Comparison of ENCODE assay signal across 11 cellular contexts in genomic region chr5:145056805-145057204, GRCh38.
DNase-seq lines count a peak whose midpoint lies in the region; ATAC-seq and TF ChIP-seq lines count a peak whose summit lies in the region.
"Had no signal": no experiment of that assay in that cellular context is flagged by ENCODE, and none has a peak within 500 bp of the region (broad histone marks: within the 10 kb centered on the region; RNA-seq: fewer than 3 reads in every experiment).

No MANE protein-coding gene starts in this region.

- no peaks in the 10 kb centered on the region for H3K4me1 ChIP-seq in hepatocyte (ENCODE audit: insufficient read depth)
- no peaks in the 10 kb centered on the region for H3K4me1 ChIP-seq in suprapubic skin
- H3K4me1 ChIP-seq: BLaER1 treated with 17β-estradiol and CSF1 and Interleukin-3, amounts not matched to agents 10 nM and 100 nM had no signal

- H2AFZ ChIP-seq in hepatocyte = no peak overlapping the region

- no peak for TF ChIP-seq EP300 in suprapubic skin (IDR thresholded peaks at IDR 0.05)

- H3K4me2 ChIP-seq in hepatocyte = no peak overlapping the region
- H3K4me2 ChIP-seq: BLaER1 treated with 17β-estradiol and CSF1 and Interleukin-3, amounts not matched to agents 10 nM and 100 nM had no signal

- DNase-seq in AG09309 (ENCODE audit: low read depth) (peak; percentile 3), amniotic epithelial cell (ENCODE audit: low read depth) (peak; percentile 23), hepatocyte (ENCODE audit: low spot score) (no peak), omental fat pad (ENCODE audit: low spot score) (no peak), NCI-H2196 (lab: John Stamatoyannopoulos, UW; ENCODE audit: unreplicated experiment) (no peak), suprapubic skin (ENCODE audit: low spot score in 2 of 2) (no peak)
- DNase-seq: nephron progenitor cell, T1000 had no signal

- 75% methylated on average over 5 of the region's 5 CpGs for WGBS in hepatocyte (ENCODE audit: low lambda C conversion rate, missing lambda C conversion rate)
- WGBS in suprapubic skin = 50% methylated on average over 5 of the region's 5 CpGs

- ATAC-seq in GM19372 (IDR thresholded peaks at IDR 0.05; ENCODE audit: low read depth, unreplicated experiment) = peak; percentile 60
- ATAC-seq in HG03060 (IDR thresholded peaks at IDR 0.05; ENCODE audit: low read depth, unreplicated experiment) = peak; percentile 100
- ATAC-seq in omental fat pad (ENCODE audit: low FRiP score) = no peak

- no peaks in the 10 kb centered on the region for H3K79me2 ChIP-seq in hepatocyte

- H3K27ac ChIP-seq in hepatocyte (no peak overlapping the region), suprapubic skin (no peak overlapping the region)
- H3K27ac ChIP-seq: BLaER1 treated with 17β-estradiol and CSF1 and Interleukin-3, amounts not matched to agents 10 nM and 100 nM had no signal

- TF ChIP-seq CTCF in AG09309 (IDR thresholded peaks at IDR 0.05; ENCODE audit: control insufficient read depth, insufficient read depth, low read depth, low read length, missing control alignments) = no peak
- no peak for TF ChIP-seq CTCF in hepatocyte (IDR thresholded peaks at IDR 0.05; ENCODE audit: poor library complexity)
- no peak for TF ChIP-seq CTCF in omental fat pad (IDR thresholded peaks at IDR 0.05)
- no peak for TF ChIP-seq CTCF in suprapubic skin (IDR thresholded peaks at IDR 0.05)

- no peaks in the 10 kb centered on the region for H3K9me2 ChIP-seq in hepatocyte (replicated peaks; ENCODE audit: insufficient read depth)

- no peaks in the 10 kb centered on the region for H3K9me3 ChIP-seq in hepatocyte (ENCODE audit: low read depth)
- no peaks in the 10 kb centered on the region for H3K9me3 ChIP-seq in suprapubic skin
- H3K9me3 ChIP-seq: BLaER1 treated with 17β-estradiol and CSF1 and Interleukin-3, amounts not matched to agents 10 nM and 100 nM had no signal

- H3K36me3 ChIP-seq in hepatocyte (replicated peaks; ENCODE audit: insufficient read depth, low read depth) (no peaks in the 10 kb centered on the region), suprapubic skin (no peaks in the 10 kb centered on the region)
- H3K36me3 ChIP-seq: BLaER1 treated with 17β-estradiol and CSF1 and Interleukin-3, amounts not matched to agents 10 nM and 100 nM had no signal

- H3K4me3 ChIP-seq in AG09309 (ENCODE audit: control insufficient read depth, low read depth, low read length) = no peak overlapping the region
- H3K4me3 ChIP-seq in hepatocyte = no peak overlapping the region
- no peak overlapping the region for H3K4me3 ChIP-seq in suprapubic skin
- H3K4me3 ChIP-seq: BLaER1 treated with 17β-estradiol and CSF1 and Interleukin-3, amounts not matched to agents 10 nM and 100 nM had no signal

- H4K20me1 ChIP-seq in hepatocyte (ENCODE audit: insufficient read depth, poor library complexity, severe bottlenecking) = no peaks in the 10 kb centered on the region
- H4K20me1 ChIP-seq: BLaER1 treated with 17β-estradiol and CSF1 and Interleukin-3, amounts not matched to agents 10 nM and 100 nM had no signal

- TF ChIP-seq POLR2A in suprapubic skin (IDR thresholded peaks at IDR 0.05) = no peak

- H3K27me3 ChIP-seq in hepatocyte = no peaks in the 10 kb centered on the region
- no peaks in the 10 kb centered on the region for H3K27me3 ChIP-seq in suprapubic skin
- H3K27me3 ChIP-seq: BLaER1 treated with 17β-estradiol and CSF1 and Interleukin-3, amounts not matched to agents 10 nM and 100 nM had no signal

Comparison
In these comparisons a context has a peak if more than half of its experiments do, and no peak if none do; other contexts are left out.
1. DNase-seq: peak in AG09309 (single experiment) and amniotic epithelial cell (single experiment); none in hepatocyte (single experiment), omental fat pad (single experiment), NCI-H2196 (single experiment) and suprapubic skin (0 of 2).